Comparison of ENCODE assay signal across 8 cellular contexts in genomic region chr3:64030741-64031140, GRCh38. TPM values are rescaled to one million over a fixed set of nuclear protein-coding genes. Genes with fewer than 3 reads are reported as not detected.
A peak's percentile ranks its signal among the peaks of the same experiment; 100 is the strongest.
DNase-seq lines count a peak whose midpoint lies in the region; ATAC-seq and TF ChIP-seq lines count a peak whose summit lies in the region.

No MANE protein-coding gene starts in this region.

- H4K20me1 ChIP-seq in Loucy (ENCODE audit: insufficient read depth, low read length, poor library complexity, severe bottlenecking), result no peaks in the 10 kb centered on the region

- H3K36me3 ChIP-seq in H7 (replicated peaks; ENCODE audit: control insufficient read depth, insufficient read depth, low read length) (no peaks in the 10 kb centered on the region), Loucy (ENCODE audit: insufficient read depth, low read length) (no peaks in the 10 kb centered on the region), SJSA1 (no peaks in the 10 kb centered on the region)

- H3K27ac ChIP-seq in SJSA1, result no peak overlapping the region; the same call in 1 of the 2 replicates

- peak overlapping the region; percentile 81 for H2AFZ ChIP-seq in Loucy (ENCODE audit: low read length)

- peak overlapping the region; percentile 56 for H3K4me3 Mint-ChIP-seq in activated naive CD4-positive, alpha-beta T cell treated with anti-CD3 and anti-CD28 coated beads, Interleukin-2, amount 10 ng/mL, durations not matched to agents 7 days and 5 days
- H3K4me3 Mint-ChIP-seq in type B pancreatic cell, result peak overlapping the region; percentile 81

- H3K79me2 ChIP-seq in Loucy (ENCODE audit: insufficient read depth, low read length), result no peaks in the 10 kb centered on the region

- no peak overlapping the region for H3K9ac ChIP-seq in Loucy (ENCODE audit: low read depth, low read length, poor library complexity, severe bottlenecking)

- H3F3A ChIP-seq in Loucy (ENCODE audit: low read depth), result no peaks in the 10 kb centered on the region

- CTCF ChIA-PET in activated naive CD4-positive, alpha-beta T cell treated with anti-CD3 and anti-CD28 coated beads, Interleukin-2, amount 10 ng/mL, durations not matched to agents 7 days and 5 days (lab: Charles Lee), result interaction anchor here (0.8 to 3.6 kb wide), 10 partner anchors 9 to 454 kb away, joined by 3 to 32 read pairs (median 6); no protein-coding TSS in a partner anchor

- H3K27me3 Mint-ChIP-seq in activated naive CD4-positive, alpha-beta T cell treated with anti-CD3 and anti-CD28 coated beads, Interleukin-2, amount 10 ng/mL, durations not matched to agents 7 days and 5 days, result peaks cover 32% of the 10 kb centered on the region
- H3K27me3 Mint-ChIP-seq in type B pancreatic cell, result peaks cover 18% of the 10 kb centered on the region

- H3K9me3 Mint-ChIP-seq in activated naive CD4-positive, alpha-beta T cell treated with anti-CD3 and anti-CD28 coated beads, Interleukin-2, amount 10 ng/mL, durations not matched to agents 7 days and 5 days, result no peaks in the 10 kb centered on the region
- peaks cover 8% of the 10 kb centered on the region for H3K9me3 Mint-ChIP-seq in type B pancreatic cell

- H3K27me3 ChIP-seq in H7 (ENCODE audit: control insufficient read depth, insufficient read depth, low read length) (no peaks in the 10 kb centered on the region; the same call in 1 of the 2 replicates), Loucy (ENCODE audit: insufficient read depth, low read length, poor library complexity, severe bottlenecking) (no peaks in the 10 kb centered on the region), SJSA1 (replicated peaks) (no peaks in the 10 kb centered on the region)

- H3K4me2 ChIP-seq in Loucy (ENCODE audit: low read depth, low read length, poor library complexity, severe bottlenecking), result peak overlapping the region; percentile 74

- H3K4me3 ChIP-seq in H7 (ENCODE audit: insufficient read depth, low read depth, low read length), result no peak overlapping the region
- peak overlapping the region; percentile 57 for H3K4me3 ChIP-seq in Loucy (ENCODE audit: low read length, poor library complexity, severe bottlenecking)
- no peak overlapping the region for H3K4me3 ChIP-seq in SJSA1

- H3K9me3 ChIP-seq in Loucy (ENCODE audit: insufficient read depth, low read depth, low read length) (0 out of 2 replicates have a peak, but pooled peaks cover 3% of the 10 kb centered on the region), SJSA1 (replicated peaks) (peaks cover 6% of the 10 kb centered on the region; the same call in 1 of the 2 replicates)

- no peaks in the 10 kb centered on the region for H3K36me3 Mint-ChIP-seq in activated naive CD4-positive, alpha-beta T cell treated with anti-CD3 and anti-CD28 coated beads, Interleukin-2, amount 10 ng/mL, durations not matched to agents 7 days and 5 days
- peaks cover 4% of the 10 kb centered on the region for H3K36me3 Mint-ChIP-seq in type B pancreatic cell

- intact Hi-C loops in Right ventricle myocardium inferior (cut with DNase I), result loop anchor here (1.0 to 10.0 kb wide), 5 partner anchors 134 to 454 kb away; no protein-coding TSS in a partner anchor
- intact Hi-C loops in posterior vena cava (cut with DNase I), result loop anchor here (2.0 to 10.0 kb wide), 3 partner anchors 370 to 454 kb away; no protein-coding TSS in a partner anchor

- H3K4me1 ChIP-seq in Loucy (ENCODE audit: insufficient read depth, low read length, poor library complexity, severe bottlenecking), result no peaks in the 10 kb centered on the region
- peaks cover 15% of the 10 kb centered on the region for H3K4me1 ChIP-seq in SJSA1 (replicated peaks)

- TF ChIP-seq CTCF in Loucy (conservative IDR thresholded peaks at IDR 0.05; ENCODE audit: low read length), result peak; percentile 83
- TF ChIP-seq CTCF in type B pancreatic cell (conservative IDR thresholded peaks at IDR 0.05), result peak; percentile 97

- peak; percentile 88 for ATAC-seq in Right ventricle myocardium inferior

- H3K9me2 ChIP-seq in Loucy (replicated peaks; ENCODE audit: low read depth, low read length), result no peaks in the 10 kb centered on the region

- peak; percentile 80 for DNase-seq in GM03348 (ENCODE audit: low spot score)
- DNase-seq in H7, result peak; percentile 75
- peak; percentile 67 to 69 for DNase-seq in SJSA1 (ENCODE audit: low read depth in 1 of 2, low spot score in 2 of 2)
- peak; percentile 79 for DNase-seq in activated naive CD4-positive, alpha-beta T cell treated with anti-CD3 and anti-CD28 coated beads, Interleukin-2, amount 10 ng/mL, durations not matched to agents 7 days and 5 days
- DNase-seq in Right ventricle myocardium inferior (ENCODE audit: missing footprints), result peak; percentile 82
- DNase-seq in posterior vena cava (ENCODE audit: low spot score), result peak; percentile 87
- peak; percentile 82 for DNase-seq in type B pancreatic cell (ENCODE audit: extremely low spot score, unreplicated experiment)

- H3K27ac Mint-ChIP-seq in activated naive CD4-positive, alpha-beta T cell treated with anti-CD3 and anti-CD28 coated beads, Interleukin-2, amount 10 ng/mL, durations not matched to agents 7 days and 5 days, result peak overlapping the region; percentile 53
- H3K27ac Mint-ChIP-seq in type B pancreatic cell, result peak overlapping the region; percentile 74

- peaks cover 6% of the 10 kb centered on the region for H3K4me1 Mint-ChIP-seq in activated naive CD4-positive, alpha-beta T cell treated with anti-CD3 and anti-CD28 coated beads, Interleukin-2, amount 10 ng/mL, durations not matched to agents 7 days and 5 days
- peaks cover 29% of the 10 kb centered on the region for H3K4me1 Mint-ChIP-seq in type B pancreatic cell (ENCODE audit: unreplicated experiment)

RNA-seq across cellular contexts. Expression of gene PSMD6, which starts 7.4 kb away (rescaled TPM):
- total RNA-seq in H7 (2014; rRNA removed; shearing (Covaris generic)), result 144 and 169 TPM in 2 replicates
- total RNA-seq in SJSA1 (2014; rRNA removed; shearing (Covaris generic)), result 135 and 139 TPM in 2 replicates
- total RNA-seq in Right ventricle myocardium inferior (73.7 TPM), posterior vena cava (10 to 100 TPM; 53.3 to 62.7 TPM), type B pancreatic cell (ENCODE audit: low replicate concordance) (68.1 and 81.4 TPM in 2 replicates)
